ENCODE assay signal across 12 cellular contexts in the genomic region with DNA sequence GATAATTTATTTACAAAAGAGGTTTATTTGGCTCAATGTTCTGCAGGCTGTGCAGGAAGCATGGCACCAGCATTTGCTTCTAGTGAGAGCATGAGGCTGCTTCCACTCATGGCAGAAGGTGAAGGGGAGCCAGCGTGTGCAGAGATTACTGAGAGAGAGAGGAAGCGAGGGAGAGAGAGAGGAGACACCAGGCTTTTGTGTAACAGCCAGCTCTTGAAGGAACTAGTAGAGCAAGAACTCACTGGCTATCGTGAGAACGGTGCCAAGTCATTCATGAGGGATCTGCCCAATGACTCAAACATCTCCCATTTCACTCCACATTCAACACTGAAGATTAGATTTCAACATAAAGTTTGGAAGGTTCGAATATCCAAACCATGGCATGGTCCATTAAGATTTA. TPM values are rescaled to one million over a fixed set of nuclear protein-coding genes. Genes with fewer than 3 reads are reported as not detected.
DNase-seq lines count a peak whose midpoint lies in the region; ATAC-seq and TF ChIP-seq lines count a peak whose summit lies in the region.
"Had no signal": no experiment of that assay in that cellular context is flagged by ENCODE, and none has a peak within 500 bp of the region (broad histone marks: within the 10 kb centered on the region; RNA-seq: fewer than 3 reads in every experiment).

No MANE protein-coding gene starts in this region.

- DNase-seq in Ammon's horn (ENCODE audit: low spot score): peak; percentile 11
- DNase-seq in MG63: peak; percentile 42
- no peak for DNase-seq in lower lobe of right lung
- no peak for DNase-seq in ecto neural progenitor cell (ENCODE audit: low spot score)
- DNase-seq in HuH-7.5 (ENCODE audit: low spot score): no peak
- DNase-seq: activated CD4-positive, alpha-beta memory T cell treated with anti-CD3 and anti-CD28 coated beads, Interleukin-2, amount 10 ng/mL, durations not matched to agents 7 days and 5 days; activated effector memory CD4-positive, alpha-beta T cell treated with Interleukin-2 at 50 U/mL for 16 hours; NCI-H526 treated with DMSO at 0.1 percent for 48 hours had no signal

- peak; percentile 92 for ATAC-seq in esophagus mucosa
- peak; percentile 66 to 71 for ATAC-seq in lower lobe of right lung
- ATAC-seq in GM21447 (IDR thresholded peaks at IDR 0.05; ENCODE audit: unreplicated experiment): no peak
- ATAC-seq in HG03442 (IDR thresholded peaks at IDR 0.05; ENCODE audit: unreplicated experiment): no peak

- no peak overlapping the region for H3K27ac ChIP-seq in lower lobe of right lung

- no peak for TF ChIP-seq CTCF in lower lobe of right lung (IDR thresholded peaks at IDR 0.05)

- H3K4me3 ChIP-seq in MG63: no peak overlapping the region
- no peak overlapping the region for H3K4me3 ChIP-seq in lower lobe of right lung
- H3K4me3 ChIP-seq: HAP-1 had no signal

- H3K36me3 ChIP-seq in MG63 (no peaks in the 10 kb centered on the region), lower lobe of right lung (no peaks in the 10 kb centered on the region)
- H3K36me3 ChIP-seq: HAP-1 had no signal

- no peaks in the 10 kb centered on the region for H3K9me3 ChIP-seq in MG63
- no peaks in the 10 kb centered on the region for H3K9me3 ChIP-seq in lower lobe of right lung
- H3K9me3 ChIP-seq: HAP-1 had no signal

- H3K4me1 ChIP-seq in lower lobe of right lung: peaks cover 16% of the 10 kb centered on the region

- intact Hi-C loops in lower lobe of right lung (cut with DNase I): no loop called here

- H3K27me3 ChIP-seq in MG63 (no peaks in the 10 kb centered on the region), lower lobe of right lung (ENCODE audit: low read depth) (no peaks in the 10 kb centered on the region)

RNA-seq across cellular contexts. Expression of a gene that starts 12.7 kb away (rescaled TPM):
- 1.8 TPM in 1 of 2 replicates, not detected in the other for total RNA-seq in MG63 (2014; rRNA removed; shearing (Covaris generic); ENCODE audit: low replicate concordance)
- 2.5 TPM for total RNA-seq in esophagus mucosa
- total RNA-seq in lower lobe of right lung: 63.1 TPM
- total RNA-seq: activated CD4-positive, alpha-beta memory T cell treated with anti-CD3 and anti-CD28 coated beads, Interleukin-2, amount 10 ng/mL, durations not matched to agents 7 days and 5 days had no signal

Comparison
In these comparisons a context has a peak if more than half of its experiments do, and no peak if none do; other contexts are left out.
1. DNase-seq: peak in Ammon's horn (single experiment) and MG63 (single experiment); none in lower lobe of right lung (single experiment), ecto neural progenitor cell (single experiment) and HuH-7.5 (single experiment).
2. ATAC-seq: peak in esophagus mucosa (single experiment) and lower lobe of right lung (2 of 2); none in GM21447 (single experiment) and HG03442 (single experiment).
3. RNA of a gene that starts 12.7 kb away (total RNA-seq): 63.1 TPM in lower lobe of right lung (single experiment); 2.5 TPM in esophagus mucosa (single experiment) and 1.8 TPM in MG63; every median in the first group is over 10 times any median in the second.